In the genomic region with DNA sequence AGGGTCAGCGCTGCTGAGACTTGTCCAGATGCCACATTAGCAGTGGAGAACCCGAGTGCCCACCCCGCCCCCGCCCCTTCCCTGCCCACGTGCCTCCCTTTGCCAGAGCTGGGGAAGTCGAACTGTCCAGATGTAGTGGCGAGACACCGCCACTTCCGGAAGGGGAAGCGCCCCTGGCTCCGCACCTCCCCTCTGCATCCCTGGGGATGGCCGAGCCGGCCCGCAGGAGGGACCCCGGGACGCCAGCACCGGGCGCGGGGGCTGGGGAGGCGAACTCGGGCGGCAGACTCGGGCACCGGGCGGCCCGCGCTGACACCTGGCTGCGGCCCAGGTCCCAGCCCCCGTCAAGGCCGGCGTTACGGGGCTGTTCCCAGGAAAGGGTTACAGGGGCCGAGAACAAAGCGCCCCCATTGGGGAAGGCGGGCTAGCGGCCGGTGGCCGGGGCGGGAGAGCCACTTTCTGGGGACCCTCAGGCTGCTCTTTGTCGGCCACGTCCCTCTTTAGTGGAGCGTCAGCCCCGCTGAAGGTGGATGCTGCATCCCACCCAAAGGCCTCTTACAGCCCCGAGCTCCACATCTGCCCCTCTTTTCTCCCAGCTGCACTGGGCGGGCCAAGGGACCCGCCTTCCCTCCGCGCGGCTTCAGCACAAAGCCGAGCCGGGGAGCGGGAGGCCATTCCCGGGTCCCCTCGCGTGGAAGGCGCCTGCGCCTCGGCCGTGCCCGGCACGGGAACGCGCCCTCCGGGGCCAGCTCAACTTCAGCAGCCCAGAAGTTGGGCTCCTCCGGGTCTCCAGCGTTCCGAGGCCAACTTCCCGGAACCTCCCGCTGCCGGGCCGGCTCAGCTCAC, we compare ENCODE assay signal across 8 cellular contexts. TPM values are rescaled to one million over a fixed set of nuclear protein-coding genes. Genes with fewer than 3 reads are reported as not detected.
A peak's percentile ranks its signal among the peaks of the same experiment; 100 is the strongest.
DNase-seq lines count a peak whose midpoint lies in the region; ATAC-seq and TF ChIP-seq lines count a peak whose summit lies in the region.

No MANE protein-coding gene starts in this region.

- H3K36me3 ChIP-seq in BE2C (no peaks in the 10 kb centered on the region), HUES64 (ENCODE audit: insufficient read depth, low read length) (no peaks in the 10 kb centered on the region), osteoblast (ENCODE audit: insufficient read depth, low read length) (no peaks in the 10 kb centered on the region)

- no peaks in the 10 kb centered on the region for H3K79me2 ChIP-seq in osteoblast (ENCODE audit: insufficient read depth, low read length)

- peak overlapping the region; percentile 85 for H2AFZ ChIP-seq in osteoblast (ENCODE audit: low read length)

- H3K4me1 ChIP-seq in BE2C (peaks cover 16% of the 10 kb centered on the region), HUES64 (ENCODE audit: insufficient read depth, low read length) (peaks cover 15% of the 10 kb centered on the region), osteoblast (ENCODE audit: insufficient read depth, low read length) (peaks cover 22% of the 10 kb centered on the region)

- peak overlapping the region; percentile 80 for H3K9ac ChIP-seq in HUES64 (ENCODE audit: low read depth, low read length)

- H3K4me1 Mint-ChIP-seq in T-helper 17 cell = peaks cover under 1% of the 10 kb centered on the region

- no peaks in the 10 kb centered on the region for H3K9me3 ChIP-seq in BE2C
- H3K9me3 ChIP-seq in HUES64 (ENCODE audit: insufficient read depth, low read depth, low read length) = no peaks in the 10 kb centered on the region
- H3K9me3 ChIP-seq in T-helper 17 cell (ENCODE audit: control insufficient read depth, low read length, poor library complexity, severe bottlenecking) = no peaks in the 10 kb centered on the region
- H3K9me3 ChIP-seq in osteoblast (ENCODE audit: low read depth, low read length) = no peaks in the 10 kb centered on the region

- H3K27me3 Mint-ChIP-seq in T-helper 17 cell = peaks cover 63% of the 10 kb centered on the region

- peak; percentile 22 for ATAC-seq in GM19023 (IDR thresholded peaks at IDR 0.05; ENCODE audit: unreplicated experiment)
- no peak for ATAC-seq in T-helper 17 cell

- H4K20me1 ChIP-seq in osteoblast (ENCODE audit: insufficient read depth, low read length) = no peaks in the 10 kb centered on the region

- H3K27me3 ChIP-seq in BE2C (peaks cover 4% of the 10 kb centered on the region; the same call in 1 of the 2 replicates), HUES64 (ENCODE audit: insufficient read depth, low read length) (peaks cover 4% of the 10 kb centered on the region), osteoblast (ENCODE audit: insufficient read depth, low read length) (no peaks in the 10 kb centered on the region)

- WGBS in HUES64 = under 1% methylated on average over 71 of the region's 71 CpGs

- no peak for TF ChIP-seq CTCF in BE2C (IDR thresholded peaks at IDR 0.05; ENCODE audit: low read depth, low read length)
- no peak for TF ChIP-seq CTCF in fibroblast of the aortic adventitia (IDR thresholded peaks at IDR 0.05; ENCODE audit: insufficient read depth, low read length)
- no peak for TF ChIP-seq CTCF in osteoblast (IDR thresholded peaks at IDR 0.05; ENCODE audit: extremely low read depth, low read depth, low read length)

- peaks cover under 1% of the 10 kb centered on the region for H3K36me3 Mint-ChIP-seq in T-helper 17 cell (ENCODE audit: low read depth)

- DNase-seq in BE2C (peak; percentile 70), T-helper 17 cell (no peak), fibroblast of the aortic adventitia (ENCODE audit: low read depth) (peak; percentile 49), osteoblast (ENCODE audit: insufficient read length, low spot score, missing footprints) (peak; percentile 97), T-helper 1 cell (no peak), activated gamma-delta T cell (lab: John Stamatoyannopoulos, UW) (no peak)

- no peak overlapping the region for H3K27ac Mint-ChIP-seq in T-helper 17 cell

- H3K4me2 ChIP-seq in osteoblast (ENCODE audit: insufficient read depth, low read length) = peak overlapping the region; percentile 88

- peak overlapping the region; percentile 68 for H3K4me3 ChIP-seq in BE2C (ENCODE audit: low read depth, low read length)
- H3K4me3 ChIP-seq in HUES64 (ENCODE audit: low read length) = peak overlapping the region; percentile 71
- peak overlapping the region; percentile 66 for H3K4me3 ChIP-seq in fibroblast of the aortic adventitia (ENCODE audit: low read depth, low read length)
- peak overlapping the region; percentile 75 for H3K4me3 ChIP-seq in osteoblast (ENCODE audit: insufficient read depth, low read length)

- H3K4me3 Mint-ChIP-seq in T-helper 17 cell = peak overlapping the region; percentile 66

- H3K27ac ChIP-seq in HUES64 (ENCODE audit: low read depth, low read length) (peak overlapping the region; percentile 60; the same call in 1 of the 2 replicates), osteoblast (ENCODE audit: low read depth, low read length) (no peak overlapping the region)

RNA-seq across cellular contexts. Expression of a gene that starts 1.4 kb away (rescaled TPM):
- polyA plus RNA-seq in BE2C (2012; ENCODE audit: insufficient read depth, insufficient read length, low read depth) = 21.2 TPM
- 39.0 TPM for polyA plus RNA-seq in HUES64 (2013, experiment 1 of 2)
- 42.8 TPM for polyA plus RNA-seq in HUES64 (2013, experiment 2 of 2)
- total RNA-seq in T-helper 17 cell = not detected
- total RNA-seq in fibroblast of the aortic adventitia (ENCODE audit: low replicate concordance) = 4.6 and 13.0 TPM in 2 replicates
- 7.6 and 11.8 TPM in 2 replicates for total RNA-seq in osteoblast

Comparison
In these comparisons a context has a peak if more than half of its experiments do, and no peak if none do; other contexts are left out.
1. DNase-seq: peak in BE2C (single experiment), fibroblast of the aortic adventitia (single experiment) and osteoblast (single experiment); none in T-helper 17 cell (0 of 3), T-helper 1 cell (0 of 5) and activated gamma-delta T cell (single experiment).
2. Peak in every context shown above with its lines, with median percentiles within 50 percentile points of each other: H3K4me3 ChIP-seq.